Comparison of ENCODE assay signal across 26 cellular contexts in the genomic region with DNA sequence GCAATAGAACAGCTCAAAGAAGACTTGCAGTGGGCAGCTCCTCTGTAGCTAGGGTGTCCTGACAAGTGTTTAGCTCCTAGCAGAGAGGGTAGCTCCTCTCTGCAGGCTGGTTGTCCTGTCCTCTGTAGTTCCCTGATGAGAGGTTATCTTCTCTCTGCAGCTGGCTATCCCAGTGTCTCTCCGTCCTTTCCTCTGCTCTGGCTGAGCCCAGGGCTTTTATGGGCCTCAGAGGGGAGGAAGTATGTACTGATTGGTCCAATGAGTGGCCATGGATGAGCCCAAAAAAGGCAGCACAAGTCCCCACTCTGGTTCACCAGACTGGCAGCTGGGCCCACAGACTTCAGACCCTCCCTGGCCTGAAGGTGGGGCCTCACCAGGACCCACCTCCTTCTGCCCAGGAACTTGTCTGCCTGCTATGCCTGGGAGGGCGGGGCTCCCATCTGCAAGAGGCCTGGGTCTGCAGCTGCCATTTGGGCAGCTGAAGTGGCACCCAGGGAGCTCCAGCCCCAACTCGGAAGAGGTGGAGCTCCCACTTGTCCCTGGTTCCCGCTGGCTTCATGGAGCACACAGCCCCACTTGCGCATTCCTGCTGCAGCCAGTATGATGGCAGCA.
"Had no signal": no experiment of that assay in that cellular context is flagged by ENCODE, and none has a peak within 500 bp of the region (broad histone marks: within the 10 kb centered on the region; RNA-seq: fewer than 3 reads in every experiment).

No MANE protein-coding gene starts in this region.

- ATAC-seq: activated naive CD4-positive, alpha-beta T cell treated with anti-CD3 and anti-CD28 coated beads, Interleukin-2, amount 50 U/mL, for 72 hours; activated T-cell treated with anti-CD3 and anti-CD28 coated beads, Interleukin-2, amount 50 U/mL, for 72 hours; esophagus mucosa had no signal

- H3K9me3 Mint-ChIP-seq: activated CD4-positive, alpha-beta memory T cell treated with anti-CD3 and anti-CD28 coated beads, Interleukin-2, amount 10 ng/mL, durations not matched to agents 7 days and 5 days; activated CD4-positive, alpha-beta T cell treated with anti-CD3 and anti-CD28 coated beads, Interleukin-2, amount 10 ng/mL, durations not matched to agents 7 days and 5 days; activated naive CD4-positive, alpha-beta T cell treated with anti-CD3 and anti-CD28 coated beads, Interleukin-2, amount 10 ng/mL, durations not matched to agents 7 days and 5 days; activated naive CD4-positive, alpha-beta T cell treated with anti-CD3 and anti-CD28 coated beads, Interleukin-2, amount 50 U/mL, for 72 hours; activated naive CD8-positive, alpha-beta T cell treated with anti-CD3 and anti-CD28 coated beads, Interleukin-2, amount 10 ng/mL, durations not matched to agents 7 days and 5 days; activated T-cell treated with anti-CD3 and anti-CD28 coated beads, Interleukin-2, amount 50 U/mL, for 24 hours; activated T-cell treated with anti-CD3 and anti-CD28 coated beads, Interleukin-2, amount 50 U/mL, for 72 hours had no signal

- H3K4me1 ChIP-seq: ascending aorta, breast epithelium, colonic mucosa had no signal

- H3K4me3 ChIP-seq: ascending aorta, breast epithelium, cardiac muscle cell, colonic mucosa had no signal

- H3K36me3 ChIP-seq: ascending aorta, breast epithelium, cardiac muscle cell, colonic mucosa had no signal

- DNase-seq: activated CD4-positive, alpha-beta memory T cell treated with anti-CD3 and anti-CD28 coated beads, Interleukin-2, amount 10 ng/mL, durations not matched to agents 7 days and 5 days; activated CD4-positive, alpha-beta T cell treated with anti-CD3 and anti-CD28 coated beads for 1 hour; activated CD4-positive, alpha-beta T cell treated with anti-CD3 and anti-CD28 coated beads for 4 hours; activated CD4-positive, alpha-beta T cell treated with anti-CD3 and anti-CD28 coated beads, Interleukin-2, amount 10 ng/mL, durations not matched to agents 7 days and 5 days; activated CD4-positive, alpha-beta T cell treated with anti-CD3 and anti-CD28 coated beads, Interleukin-2, amount 50 U/mL, for 4 hours; activated CD8-positive, alpha-beta memory T cell treated with anti-CD3 and anti-CD28 coated beads, Interleukin-2, amount 50 U/mL, for 48 hours; activated gamma-delta T cell; activated naive CD4-positive, alpha-beta T cell; activated naive CD4-positive, alpha-beta T cell treated with anti-CD3 and anti-CD28 coated beads, Interleukin-2, amount 10 ng/mL, durations not matched to agents 7 days and 5 days; activated naive CD8-positive, alpha-beta T cell treated with anti-CD3 and anti-CD28 coated beads, Interleukin-2, amount 10 ng/mL, durations not matched to agents 7 days and 5 days; activated T-cell treated with anti-CD3 and anti-CD28 coated beads for 4 hours; activated T-cell treated with anti-CD3 and anti-CD28 coated beads, Interleukin-2, amount 50 U/mL, for 24 hours; activated T-cell treated with anti-CD3 and anti-CD28 coated beads, Interleukin-2, amount 50 U/mL, for 72 hours; central memory CD4-positive, alpha-beta T cell; cerebellar nuclear complex; colonic mucosa; effector CD8-positive, alpha-beta T cell; foreskin fibroblast; T-helper 2 cell had no signal

- H3K36me3 Mint-ChIP-seq: activated naive CD4-positive, alpha-beta T cell treated with anti-CD3 and anti-CD28 coated beads, Interleukin-2, amount 10 ng/mL, durations not matched to agents 7 days and 5 days; activated naive CD4-positive, alpha-beta T cell treated with anti-CD3 and anti-CD28 coated beads, Interleukin-2, amount 50 U/mL, for 72 hours; activated naive CD8-positive, alpha-beta T cell treated with anti-CD3 and anti-CD28 coated beads, Interleukin-2, amount 10 ng/mL, durations not matched to agents 7 days and 5 days; brain had no signal

- H3K4me1 Mint-ChIP-seq: activated CD4-positive, alpha-beta memory T cell treated with anti-CD3 and anti-CD28 coated beads, Interleukin-2, amount 10 ng/mL, durations not matched to agents 7 days and 5 days; activated CD4-positive, alpha-beta T cell treated with anti-CD3 and anti-CD28 coated beads, Interleukin-2, amount 10 ng/mL, durations not matched to agents 7 days and 5 days; activated naive CD4-positive, alpha-beta T cell treated with anti-CD3 and anti-CD28 coated beads, Interleukin-2, amount 10 ng/mL, durations not matched to agents 7 days and 5 days; activated naive CD8-positive, alpha-beta T cell treated with anti-CD3 and anti-CD28 coated beads, Interleukin-2, amount 10 ng/mL, durations not matched to agents 7 days and 5 days; brain had no signal

- H3K9me3 ChIP-seq: ascending aorta, colonic mucosa had no signal

- H3K27ac Mint-ChIP-seq: activated CD4-positive, alpha-beta memory T cell treated with anti-CD3 and anti-CD28 coated beads, Interleukin-2, amount 10 ng/mL, durations not matched to agents 7 days and 5 days; activated CD4-positive, alpha-beta T cell treated with anti-CD3 and anti-CD28 coated beads, Interleukin-2, amount 10 ng/mL, durations not matched to agents 7 days and 5 days; activated naive CD4-positive, alpha-beta T cell treated with anti-CD3 and anti-CD28 coated beads, Interleukin-2, amount 10 ng/mL, durations not matched to agents 7 days and 5 days; activated naive CD4-positive, alpha-beta T cell treated with anti-CD3 and anti-CD28 coated beads, Interleukin-2, amount 50 U/mL, for 72 hours; activated naive CD8-positive, alpha-beta T cell treated with anti-CD3 and anti-CD28 coated beads, Interleukin-2, amount 10 ng/mL, durations not matched to agents 7 days and 5 days; activated T-cell treated with anti-CD3 and anti-CD28 coated beads, Interleukin-2, amount 50 U/mL, for 24 hours; activated T-cell treated with anti-CD3 and anti-CD28 coated beads, Interleukin-2, amount 50 U/mL, for 72 hours; brain had no signal

- FAIRE-seq: frontal cortex had no signal

- H3K27ac ChIP-seq: ascending aorta, breast epithelium, cardiac muscle cell, colonic mucosa had no signal

- H3K27me3 ChIP-seq: ascending aorta, breast epithelium, colonic mucosa had no signal

- H3K4me3 Mint-ChIP-seq: activated CD4-positive, alpha-beta memory T cell treated with anti-CD3 and anti-CD28 coated beads, Interleukin-2, amount 10 ng/mL, durations not matched to agents 7 days and 5 days; activated CD4-positive, alpha-beta T cell treated with anti-CD3 and anti-CD28 coated beads, Interleukin-2, amount 10 ng/mL, durations not matched to agents 7 days and 5 days; activated naive CD4-positive, alpha-beta T cell treated with anti-CD3 and anti-CD28 coated beads, Interleukin-2, amount 10 ng/mL, durations not matched to agents 7 days and 5 days; activated naive CD8-positive, alpha-beta T cell treated with anti-CD3 and anti-CD28 coated beads, Interleukin-2, amount 10 ng/mL, durations not matched to agents 7 days and 5 days; activated T-cell treated with anti-CD3 and anti-CD28 coated beads, Interleukin-2, amount 50 U/mL, for 24 hours; activated T-cell treated with anti-CD3 and anti-CD28 coated beads, Interleukin-2, amount 50 U/mL, for 72 hours; brain had no signal
